ENCODE assay signal across 31 cellular contexts in genomic region chr9:8223861-8224260, GRCh38.
"Had no signal": no experiment of that assay in that cellular context is flagged by ENCODE, and none has a peak within 500 bp of the region (broad histone marks: within the 10 kb centered on the region; RNA-seq: fewer than 3 reads in every experiment).

No MANE protein-coding gene starts in this region.

- H3K27ac Mint-ChIP-seq: dendritic cell treated with granulocyte-macrophage colony-stimulating factor and Interleukin-4, amounts not matched to agents 40 ng/mL and 50 ng/mL, for 4 days; endodermal cell; natural killer cell; type B pancreatic cell had no signal

- H3K9me3 Mint-ChIP-seq: central memory CD8-positive, alpha-beta T cell; dendritic cell treated with granulocyte-macrophage colony-stimulating factor and Interleukin-4, amounts not matched to agents 40 ng/mL and 50 ng/mL, for 4 days; natural killer cell; type B pancreatic cell had no signal

- FAIRE-seq: islet of Langerhans had no signal

- H3K27ac ChIP-seq: colonic mucosa, epithelial cell of prostate, foreskin keratinocyte, gastroesophageal sphincter, heart left ventricle, hepatocyte, lower lobe of right lung, ovary, stomach, testis, tibial artery had no signal

- H3K36me3 ChIP-seq: colonic mucosa, gastroesophageal sphincter, heart left ventricle, lower lobe of right lung, ovary, stomach, tibial artery had no signal

- ATAC-seq: esophagus mucosa, foreskin keratinocyte, gastroesophageal sphincter, heart left ventricle, left cardiac atrium, left ventricle myocardium superior, lower lobe of right lung, natural killer cell had no signal

- H3K36me3 Mint-ChIP-seq: natural killer cell, type B pancreatic cell had no signal

- H3K4me3 ChIP-seq: colonic mucosa, gastroesophageal sphincter, heart left ventricle, hepatocyte, lower lobe of right lung, ovary, smooth muscle cell, stomach, testis, tibial artery had no signal

- H3K9me3 ChIP-seq: colonic mucosa, gastroesophageal sphincter, heart left ventricle, lower lobe of right lung, ovary, stomach, testis, tibial artery had no signal

- H3K79me2 ChIP-seq: hepatocyte had no signal

- H3K27me3 ChIP-seq: colonic mucosa, foreskin keratinocyte, gastroesophageal sphincter, heart left ventricle, hepatocyte, ovary, stomach, testis, tibial artery had no signal

- H3K4me1 Mint-ChIP-seq: central memory CD8-positive, alpha-beta T cell; natural killer cell had no signal

- H3K4me1 ChIP-seq: colonic mucosa, foreskin keratinocyte, gastroesophageal sphincter, heart left ventricle, lower lobe of right lung, stomach, testis, tibial artery had no signal

- H3K27me3 Mint-ChIP-seq: dendritic cell treated with granulocyte-macrophage colony-stimulating factor and Interleukin-4, amounts not matched to agents 40 ng/mL and 50 ng/mL, for 4 days; type B pancreatic cell had no signal

- H2AFZ ChIP-seq: hepatocyte had no signal

- DNase-seq: colonic mucosa; effector CD8-positive, alpha-beta T cell; endodermal cell; foreskin keratinocyte; heart left ventricle; left cardiac atrium; left ventricle myocardium superior; lower lobe of right lung; natural killer cell; nucleus accumbens; ovary; posterior cingulate gyrus; retina; stimulated activated CD4-positive, alpha-beta T cell treated with anti-CD3 and anti-CD28 coated beads, Interleukin-12 subunit alpha, Interleukin-12 subunit beta, amount 100 ng/mL, for 4 hours; stimulated activated CD4-positive, alpha-beta T cell treated with anti-CD3 and anti-CD28 coated beads, Interleukin-1b, Interleukin-23, amount 100 ng/mL, for 48 hours; stimulated activated CD4-positive, alpha-beta T cell treated with anti-CD3 and anti-CD28 coated beads, Interleukin-4, amount 100 ng/mL, for 1 hour; stimulated activated CD8-positive, alpha-beta memory T cell treated with anti-CD3 and anti-CD28 coated beads, Interleukin-4, amount 100 ng/mL, for 48 hours; stimulated activated naive CD4-positive, alpha-beta T cell treated with Interleukin-2 at 50 U/mL for 16 hours; stomach; testis; tibial artery had no signal

- H3K4me2 ChIP-seq: hepatocyte, smooth muscle cell had no signal

- H3K4me3 Mint-ChIP-seq: central memory CD8-positive, alpha-beta T cell; dendritic cell treated with granulocyte-macrophage colony-stimulating factor and Interleukin-4, amounts not matched to agents 40 ng/mL and 50 ng/mL, for 4 days; endodermal cell; natural killer cell; neural crest cell; type B pancreatic cell had no signal
